ENCODE assay signal across 13 cellular contexts in the genomic region with DNA sequence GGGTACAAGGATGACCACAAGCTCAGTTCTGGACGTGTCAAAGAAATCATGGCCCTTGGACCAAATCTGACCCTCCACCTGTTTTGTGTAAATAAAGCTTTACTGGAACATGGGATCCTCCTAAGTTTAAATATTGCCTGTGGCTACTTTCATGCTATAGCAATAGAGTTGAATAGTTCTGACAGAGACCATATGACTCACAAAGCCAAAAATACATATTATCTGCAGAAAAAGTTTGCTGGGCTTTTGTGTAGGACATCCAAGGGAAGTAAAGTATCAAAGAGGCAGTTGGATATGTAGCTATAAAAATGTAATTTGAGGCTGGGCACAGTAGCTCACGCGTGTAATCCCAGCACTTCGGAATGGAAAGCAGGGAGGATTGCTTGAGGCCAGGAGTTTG.
A peak's percentile ranks its signal among the peaks of the same experiment; 100 is the strongest.
DNase-seq lines count a peak whose midpoint lies in the region; TF ChIP-seq lines count a peak whose summit lies in the region.
"Had no signal": no experiment of that assay in that cellular context is flagged by ENCODE, and none has a peak within 500 bp of the region (broad histone marks: within the 10 kb centered on the region; RNA-seq: fewer than 3 reads in every experiment).

No MANE protein-coding gene starts in this region.

- peaks cover 16% of the 10 kb centered on the region for H3K4me1 Mint-ChIP-seq in HFFc6 (ENCODE audit: low read depth)
- peaks cover 5% of the 10 kb centered on the region for H3K4me1 Mint-ChIP-seq in activated naive CD4-positive, alpha-beta T cell treated with anti-CD3 and anti-CD28 coated beads, Interleukin-2, amount 10 ng/mL, durations not matched to agents 7 days and 5 days
- H3K4me1 Mint-ChIP-seq: CD8-positive, alpha-beta memory T cell had no signal

- DNase-seq in ELR (ENCODE audit: low read depth) (peak; percentile 50), HFFc6 (peak; percentile 47), RPMI7951 (ENCODE audit: low read depth) (peak; percentile 80), fibroblast of the aortic adventitia (ENCODE audit: low read depth) (peak; percentile 45), DMS79 (lab: John Stamatoyannopoulos, UW) (no peak), NCI-H524 (lab: John Stamatoyannopoulos, UW) (no peak)
- no peak for DNase-seq in activated naive CD4-positive, alpha-beta T cell treated with anti-CD3 and anti-CD28 coated beads, Interleukin-2, amount 10 ng/mL, durations not matched to agents 7 days and 5 days
- DNase-seq: BE2C; CD8-positive, alpha-beta memory T cell; DMS53; HCEC 1CT had no signal

- H3K27me3 Mint-ChIP-seq in HFFc6 (ENCODE audit: insufficient read depth): peaks cover 3% of the 10 kb centered on the region; the same call in 1 of the 2 replicates
- H3K27me3 Mint-ChIP-seq in activated naive CD4-positive, alpha-beta T cell treated with anti-CD3 and anti-CD28 coated beads, Interleukin-2, amount 10 ng/mL, durations not matched to agents 7 days and 5 days: peaks cover 5% of the 10 kb centered on the region

- CTCF ChIA-PET in activated naive CD4-positive, alpha-beta T cell treated with anti-CD3 and anti-CD28 coated beads, Interleukin-2, amount 10 ng/mL, durations not matched to agents 7 days and 5 days (lab: Charles Lee): interaction anchor here (1.0 kb wide), 1 partner anchor 24 kb away, joined by 3 read pairs; no protein-coding TSS in a partner anchor

- no peaks in the 10 kb centered on the region for H3K9me3 Mint-ChIP-seq in HFFc6
- H3K9me3 Mint-ChIP-seq in activated naive CD4-positive, alpha-beta T cell treated with anti-CD3 and anti-CD28 coated beads, Interleukin-2, amount 10 ng/mL, durations not matched to agents 7 days and 5 days: peaks cover 4% of the 10 kb centered on the region

- no peak overlapping the region for H3K4me3 Mint-ChIP-seq in HFFc6
- no peak overlapping the region for H3K4me3 Mint-ChIP-seq in activated naive CD4-positive, alpha-beta T cell treated with anti-CD3 and anti-CD28 coated beads, Interleukin-2, amount 10 ng/mL, durations not matched to agents 7 days and 5 days
- H3K4me3 Mint-ChIP-seq: CD8-positive, alpha-beta memory T cell had no signal

- no peak overlapping the region for H3K4me3 ChIP-seq in fibroblast of the aortic adventitia (ENCODE audit: low read depth, low read length)
- H3K4me3 ChIP-seq: A549, K562 had no signal

- TF ChIP-seq CTCF in HFFc6 (IDR thresholded peaks at IDR 0.05) (no peak), fibroblast of the aortic adventitia (IDR thresholded peaks at IDR 0.05; ENCODE audit: insufficient read depth, low read length) (no peak)

- peak overlapping the region; percentile 34; the same call in 1 of the 2 replicates for H3K27ac Mint-ChIP-seq in HFFc6
- H3K27ac Mint-ChIP-seq in activated naive CD4-positive, alpha-beta T cell treated with anti-CD3 and anti-CD28 coated beads, Interleukin-2, amount 10 ng/mL, durations not matched to agents 7 days and 5 days: no peak overlapping the region
- H3K27ac Mint-ChIP-seq: CD8-positive, alpha-beta memory T cell had no signal

- H3K36me3 Mint-ChIP-seq in HFFc6 (ENCODE audit: low read depth): peaks cover 26% of the 10 kb centered on the region
- H3K36me3 Mint-ChIP-seq in activated naive CD4-positive, alpha-beta T cell treated with anti-CD3 and anti-CD28 coated beads, Interleukin-2, amount 10 ng/mL, durations not matched to agents 7 days and 5 days: peaks cover 4% of the 10 kb centered on the region

Comparison
In these comparisons a context has a peak if more than half of its experiments do, and no peak if none do; other contexts are left out.
1. DNase-seq: peak in ELR (single experiment), HFFc6 (single experiment), RPMI7951 (single experiment) and fibroblast of the aortic adventitia (single experiment); none in activated naive CD4-positive, alpha-beta T cell treated with anti-CD3 and anti-CD28 coated beads, Interleukin-2, amount 10 ng/mL, durations not matched to agents 7 days and 5 days (single experiment), DMS79 (single experiment) and NCI-H524 (0 of 2).